ENCODE assay signal across 8 cellular contexts in genomic region chr1:67214420-67215174, GRCh38. TPM values are rescaled to one million over a fixed set of nuclear protein-coding genes. Genes with fewer than 3 reads are reported as not detected.
DNase-seq lines count a peak whose midpoint lies in the region; ATAC-seq and TF ChIP-seq lines count a peak whose summit lies in the region.

No MANE protein-coding gene starts in this region.

- H3K27ac ChIP-seq in endodermal cell (ENCODE audit: low read depth, low read length): no peak overlapping the region

- H3K9me3 ChIP-seq in T-helper 17 cell (ENCODE audit: control insufficient read depth, low read length, poor library complexity, severe bottlenecking) (no peaks in the 10 kb centered on the region), endodermal cell (ENCODE audit: control insufficient read depth, low read length) (no peaks in the 10 kb centered on the region)

- H3K9me3 Mint-ChIP-seq in endodermal cell: no peaks in the 10 kb centered on the region

- H3K27me3 ChIP-seq in endodermal cell (ENCODE audit: control insufficient read depth, insufficient read depth, low read length, poor library complexity, severe bottlenecking): no peaks in the 10 kb centered on the region

- H3K36me3 ChIP-seq in endodermal cell (ENCODE audit: control insufficient read depth, insufficient read depth, low read length): no peaks in the 10 kb centered on the region

- 84 to 96% methylated on average over 8 to 9 of the region's 11 CpGs for WGBS in endodermal cell (ENCODE audit: insufficient coverage in 1 of 2, insufficient read length in 1 of 2), 2 experiments

- ATAC-seq in GM19025 (IDR thresholded peaks at IDR 0.05; ENCODE audit: low read depth, unreplicated experiment) (peak; percentile 80), HG03135 (IDR thresholded peaks at IDR 0.05; ENCODE audit: unreplicated experiment) (peak; percentile 86), T-helper 17 cell (peak; percentile 49)

- intact Hi-C loops in posterior vena cava (cut with DNase I): loop anchor here in 1 of 2 donors (10.0 kb wide), 1 partner anchor 270 kb away; no protein-coding TSS in a partner anchor

- H3K9ac ChIP-seq in endodermal cell (ENCODE audit: extremely low read depth, low read length, poor library complexity, severe bottlenecking): no peak overlapping the region

- H3K36me3 Mint-ChIP-seq in T-helper 17 cell (ENCODE audit: low read depth) (no peaks in the 10 kb centered on the region), endodermal cell (ENCODE audit: low read depth) (no peaks in the 10 kb centered on the region)

- peak; percentile 87 for TF ChIP-seq CTCF in endodermal cell (conservative IDR thresholded peaks at IDR 0.05)

- H3K27ac Mint-ChIP-seq in T-helper 17 cell: no peak overlapping the region
- H3K27ac Mint-ChIP-seq in endodermal cell: no peak overlapping the region

- no peak overlapping the region for H3K4me3 ChIP-seq in endodermal cell (ENCODE audit: low read length)

- H3K27me3 Mint-ChIP-seq in T-helper 17 cell (no peaks in the 10 kb centered on the region), endodermal cell (ENCODE audit: insufficient read depth) (no peaks in the 10 kb centered on the region)

- no peaks in the 10 kb centered on the region for H3K4me1 ChIP-seq in endodermal cell (ENCODE audit: control insufficient read depth, insufficient read depth, low read length)

- H3K4me3 Mint-ChIP-seq in T-helper 17 cell (no peak overlapping the region), endodermal cell (no peak overlapping the region)

- H3K4me1 Mint-ChIP-seq in T-helper 17 cell (peaks cover 12% of the 10 kb centered on the region), endodermal cell (no peaks in the 10 kb centered on the region)

- DNase-seq in DMS 273 treated with DMSO at 0.1 percent for 48 hours (lab: John Stamatoyannopoulos, UW) (peak; percentile 3), T-helper 17 cell (peak in 1 of 3 donors; percentile 25), endodermal cell (peak; percentile 66), pons (ENCODE audit: low spot score) (peak; percentile 4), posterior vena cava (ENCODE audit: low spot score) (no peak), OCI-M2 (lab: John Stamatoyannopoulos, UW; ENCODE audit: unreplicated experiment) (no peak)

RNA-seq across cellular contexts. Expression of gene IL23R, which starts 48.3 kb away (rescaled TPM):
- total RNA-seq in T-helper 17 cell (1 to 10 TPM; 2.4 to 2.8 TPM), endodermal cell (not detected), posterior vena cava (not detected)
- not detected for polyA plus RNA-seq in endodermal cell (2013, experiment 1 of 2)
- polyA plus RNA-seq in endodermal cell (2013, experiment 2 of 2): not detected

Comparison
In these comparisons a context has a peak if more than half of its experiments do, and no peak if none do; other contexts are left out.
1. DNase-seq: peak in DMS 273 treated with DMSO at 0.1 percent for 48 hours (single experiment), endodermal cell (single experiment) and pons (single experiment); none in posterior vena cava (single experiment) and OCI-M2 (single experiment).
2. Peak in every context shown above with its lines, with median percentiles within 50 percentile points of each other: ATAC-seq.